In the genomic region with DNA sequence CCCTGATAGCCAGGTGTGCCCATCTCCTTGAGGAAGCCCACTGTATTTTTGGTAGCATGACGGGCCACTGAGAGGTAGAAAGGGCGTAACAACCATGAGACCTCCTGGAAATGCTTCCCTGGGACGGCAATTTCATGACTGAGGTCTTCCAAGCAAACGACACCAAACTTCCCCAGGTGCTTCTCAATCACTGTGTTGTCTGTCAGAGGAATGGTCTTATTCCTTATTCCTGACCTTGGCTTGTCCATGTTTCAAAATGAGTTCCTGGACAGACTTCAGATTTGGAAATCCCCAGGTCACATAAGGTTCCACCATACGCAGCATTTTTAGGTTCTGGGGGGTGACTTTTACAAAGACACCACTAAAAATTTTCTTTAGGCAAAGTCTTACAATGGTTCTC, we compare ENCODE assay signal across 3 cellular contexts. TPM values are rescaled to one million over a fixed set of nuclear protein-coding genes. Genes with fewer than 3 reads are reported as not detected.
"Had no signal": no experiment of that assay in that cellular context is flagged by ENCODE, and none has a peak within 500 bp of the region (broad histone marks: within the 10 kb centered on the region; RNA-seq: fewer than 3 reads in every experiment).

No MANE protein-coding gene starts in this region.

RNA-seq across cellular contexts. Expression of a gene that starts 24.4 kb away (rescaled TPM):
- total RNA-seq: SK-MEL-5 had no signal

RNA-seq across cellular contexts. Expression of a gene that starts 56.6 kb away (rescaled TPM):
- total RNA-seq: endothelial cell of umbilical vein, fibroblast of lung had no signal
- polyA plus RNA-seq: fibroblast of lung had no signal
